9 cellular contexts compared by ENCODE assay signal in the genomic region with DNA sequence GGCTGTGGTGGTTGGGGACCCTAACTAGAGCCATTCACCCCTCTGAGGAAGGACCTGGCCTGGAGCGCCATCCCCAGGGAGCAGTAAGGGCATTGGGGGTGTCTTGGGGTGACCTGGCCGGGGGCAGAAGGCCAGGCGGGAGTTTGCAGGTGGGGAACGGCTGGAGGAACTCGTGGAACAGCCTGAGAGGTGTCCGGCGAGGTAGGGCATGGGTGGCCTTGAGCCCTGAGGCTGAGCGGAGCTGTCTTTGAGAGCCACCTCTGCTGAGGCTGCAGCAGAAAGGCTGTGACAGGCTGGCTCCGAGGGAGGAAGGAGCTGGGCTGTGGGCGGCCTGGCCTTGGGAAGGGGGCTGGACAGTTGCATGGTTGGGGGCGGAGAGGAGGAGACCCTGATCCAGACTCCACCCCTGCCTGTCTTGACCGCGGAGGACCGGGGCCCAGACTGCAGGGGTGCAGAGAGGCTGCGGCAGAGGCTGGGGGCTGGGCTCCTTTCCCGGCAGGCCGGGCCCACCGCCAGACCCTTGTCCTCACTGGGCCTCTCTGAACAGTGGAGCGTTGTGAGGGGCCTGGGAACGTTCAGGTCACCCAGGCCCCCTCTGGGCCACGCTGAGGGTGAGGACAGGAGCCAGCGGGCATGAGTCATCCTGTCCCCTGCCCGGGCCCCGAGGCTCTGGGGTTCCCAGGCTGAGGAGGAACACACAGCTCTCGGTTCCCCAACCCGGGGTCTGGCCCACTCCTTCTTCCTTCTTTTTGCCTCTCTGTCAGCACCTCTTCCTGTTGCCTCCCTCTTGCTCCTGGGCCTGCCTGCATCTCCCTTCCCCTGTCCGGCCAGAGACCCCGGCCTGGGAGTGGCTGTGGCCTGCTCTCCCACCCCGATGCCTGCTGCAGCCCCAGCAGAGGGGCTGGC. TPM values are rescaled to one million over a fixed set of nuclear protein-coding genes. Genes with fewer than 3 reads are reported as not detected.
DNase-seq lines count a peak whose midpoint lies in the region; ATAC-seq lines count a peak whose summit lies in the region.
"Had no signal": no experiment of that assay in that cellular context is flagged by ENCODE, and none has a peak within 500 bp of the region (broad histone marks: within the 10 kb centered on the region; RNA-seq: fewer than 3 reads in every experiment).

No MANE protein-coding gene starts in this region.

- H3K4me3 ChIP-seq in rectal smooth muscle tissue (ENCODE audit: low read length) = peak overlapping the region; percentile 38

- POLR2A ChIA-PET in activated CD4-positive, alpha-beta T cell treated with anti-CD3 and anti-CD28 coated beads, Interleukin-2, amount 10 ng/mL, durations not matched to agents 7 days and 5 days (lab: Charles Lee) = no interaction called here

- peak overlapping the region; percentile 64 for H3K27ac ChIP-seq in rectal smooth muscle tissue (ENCODE audit: low read depth, low read length)
- H3K27ac ChIP-seq: C4-2B had no signal

- intact Hi-C loops in left ventricle myocardium superior (cut with micrococcal nuclease) = no loop called here

- peak overlapping the region; percentile 77 for H3K4me3 Mint-ChIP-seq in activated CD4-positive, alpha-beta T cell treated with anti-CD3 and anti-CD28 coated beads, Interleukin-2, amount 10 ng/mL, durations not matched to agents 7 days and 5 days
- peak overlapping the region; percentile 62 for H3K4me3 Mint-ChIP-seq in activated naive CD8-positive, alpha-beta T cell treated with anti-CD3 and anti-CD28 coated beads, Interleukin-2, amount 50 U/mL, for 24 hours

- H3K27me3 ChIP-seq in rectal smooth muscle tissue (ENCODE audit: control insufficient read depth, insufficient read depth, low read length) = no peaks in the 10 kb centered on the region

- H3K36me3 Mint-ChIP-seq in activated CD4-positive, alpha-beta T cell treated with anti-CD3 and anti-CD28 coated beads, Interleukin-2, amount 10 ng/mL, durations not matched to agents 7 days and 5 days (ENCODE audit: low read depth) = no peaks in the 10 kb centered on the region
- H3K36me3 Mint-ChIP-seq in activated naive CD8-positive, alpha-beta T cell treated with anti-CD3 and anti-CD28 coated beads, Interleukin-2, amount 50 U/mL, for 24 hours (ENCODE audit: low read depth) = no peaks in the 10 kb centered on the region

- H3K27me3 Mint-ChIP-seq in activated CD4-positive, alpha-beta T cell treated with anti-CD3 and anti-CD28 coated beads, Interleukin-2, amount 10 ng/mL, durations not matched to agents 7 days and 5 days = no peaks in the 10 kb centered on the region
- H3K27me3 Mint-ChIP-seq in activated naive CD8-positive, alpha-beta T cell treated with anti-CD3 and anti-CD28 coated beads, Interleukin-2, amount 50 U/mL, for 24 hours = no peaks in the 10 kb centered on the region

- DNase-seq in activated CD4-positive, alpha-beta T cell treated with anti-CD3 and anti-CD28 coated beads, Interleukin-2, amount 10 ng/mL, durations not matched to agents 7 days and 5 days = no peak
- DNase-seq in activated CD4-positive, alpha-beta T cell treated with anti-CD3 and anti-CD28 coated beads, Interleukin-2, amount 50 U/mL, for 4 hours = no peak
- DNase-seq in HuH-7 (ENCODE audit: low spot score) = peak; percentile 69
- no peak for DNase-seq in activated naive CD8-positive, alpha-beta T cell treated with anti-CD3 and anti-CD28 coated beads, Interleukin-2, amount 50 U/mL, for 24 hours
- peak; percentile 93 for DNase-seq in left ventricle myocardium superior
- DNase-seq in foreskin melanocyte = no peak

- H3K4me1 ChIP-seq in rectal smooth muscle tissue (ENCODE audit: control insufficient read depth, insufficient read depth, low read length) = peaks cover 33% of the 10 kb centered on the region

- CTCF ChIA-PET in activated CD4-positive, alpha-beta T cell treated with anti-CD3 and anti-CD28 coated beads, Interleukin-2, amount 10 ng/mL, durations not matched to agents 7 days and 5 days (lab: Charles Lee) = interaction anchor here (0.7 to 2.5 kb wide), 4 partner anchors 9 to 241 kb away, joined by 3 to 7 read pairs (median 6); no protein-coding TSS in a partner anchor

- peak overlapping the region; percentile 69 for H3K27ac Mint-ChIP-seq in activated CD4-positive, alpha-beta T cell treated with anti-CD3 and anti-CD28 coated beads, Interleukin-2, amount 10 ng/mL, durations not matched to agents 7 days and 5 days
- peak overlapping the region; percentile 59 for H3K27ac Mint-ChIP-seq in activated naive CD8-positive, alpha-beta T cell treated with anti-CD3 and anti-CD28 coated beads, Interleukin-2, amount 50 U/mL, for 24 hours

- peaks cover 45% of the 10 kb centered on the region for H3K4me1 Mint-ChIP-seq in activated CD4-positive, alpha-beta T cell treated with anti-CD3 and anti-CD28 coated beads, Interleukin-2, amount 10 ng/mL, durations not matched to agents 7 days and 5 days
- peaks cover 57% of the 10 kb centered on the region for H3K4me1 Mint-ChIP-seq in activated naive CD8-positive, alpha-beta T cell treated with anti-CD3 and anti-CD28 coated beads, Interleukin-2, amount 50 U/mL, for 24 hours

- H3K9ac ChIP-seq in rectal smooth muscle tissue (ENCODE audit: low read length) = no peak overlapping the region

- H3K9me3 Mint-ChIP-seq in activated CD4-positive, alpha-beta T cell treated with anti-CD3 and anti-CD28 coated beads, Interleukin-2, amount 10 ng/mL, durations not matched to agents 7 days and 5 days = no peaks in the 10 kb centered on the region
- no peaks in the 10 kb centered on the region for H3K9me3 Mint-ChIP-seq in activated naive CD8-positive, alpha-beta T cell treated with anti-CD3 and anti-CD28 coated beads, Interleukin-2, amount 50 U/mL, for 24 hours

- H3K36me3 ChIP-seq in rectal smooth muscle tissue (ENCODE audit: control insufficient read depth, insufficient read depth, low read length) = no peaks in the 10 kb centered on the region

- peak; percentile 59 for ATAC-seq in activated naive CD8-positive, alpha-beta T cell treated with anti-CD3 and anti-CD28 coated beads, Interleukin-2, amount 50 U/mL, for 24 hours
- ATAC-seq in left ventricle myocardium superior (peak; percentile 74), GM21576 (IDR thresholded peaks at IDR 0.05; ENCODE audit: unreplicated experiment) (no peak)

RNA-seq across cellular contexts. Expression of a gene that starts 8.1 kb away (rescaled TPM):
- 10 to 100 TPM; 69.3 to 78.2 TPM for total RNA-seq in activated CD4-positive, alpha-beta T cell treated with anti-CD3 and anti-CD28 coated beads, Interleukin-2, amount 10 ng/mL, durations not matched to agents 7 days and 5 days
- total RNA-seq in left ventricle myocardium superior = 25.6 TPM

RNA-seq across cellular contexts. Expression of a gene that starts 42.7 kb away (rescaled TPM):
- total RNA-seq in activated CD4-positive, alpha-beta T cell treated with anti-CD3 and anti-CD28 coated beads, Interleukin-2, amount 10 ng/mL, durations not matched to agents 7 days and 5 days = 100 to 1,000 TPM; 264 to 266 TPM
- total RNA-seq in left ventricle myocardium superior = 228 TPM

RNA-seq across cellular contexts. Expression of a gene that starts 44.8 kb away (rescaled TPM):
- total RNA-seq in activated CD4-positive, alpha-beta T cell treated with anti-CD3 and anti-CD28 coated beads, Interleukin-2, amount 10 ng/mL, durations not matched to agents 7 days and 5 days = 10 to 100 TPM; 35.0 to 43.6 TPM
- total RNA-seq in left ventricle myocardium superior = 24.0 TPM

Comparison
In these comparisons a context has a peak if more than half of its experiments do, and no peak if none do; other contexts are left out.
1. DNase-seq: peak in HuH-7 (single experiment) and left ventricle myocardium superior (single experiment); none in activated CD4-positive, alpha-beta T cell treated with anti-CD3 and anti-CD28 coated beads, Interleukin-2, amount 10 ng/mL, durations not matched to agents 7 days and 5 days (single experiment), activated CD4-positive, alpha-beta T cell treated with anti-CD3 and anti-CD28 coated beads, Interleukin-2, amount 50 U/mL, for 4 hours (0 of 2), activated naive CD8-positive, alpha-beta T cell treated with anti-CD3 and anti-CD28 coated beads, Interleukin-2, amount 50 U/mL, for 24 hours (single experiment) and foreskin melanocyte (single experiment).